ENCODE assay signal across 8 cellular contexts in the genomic region with DNA sequence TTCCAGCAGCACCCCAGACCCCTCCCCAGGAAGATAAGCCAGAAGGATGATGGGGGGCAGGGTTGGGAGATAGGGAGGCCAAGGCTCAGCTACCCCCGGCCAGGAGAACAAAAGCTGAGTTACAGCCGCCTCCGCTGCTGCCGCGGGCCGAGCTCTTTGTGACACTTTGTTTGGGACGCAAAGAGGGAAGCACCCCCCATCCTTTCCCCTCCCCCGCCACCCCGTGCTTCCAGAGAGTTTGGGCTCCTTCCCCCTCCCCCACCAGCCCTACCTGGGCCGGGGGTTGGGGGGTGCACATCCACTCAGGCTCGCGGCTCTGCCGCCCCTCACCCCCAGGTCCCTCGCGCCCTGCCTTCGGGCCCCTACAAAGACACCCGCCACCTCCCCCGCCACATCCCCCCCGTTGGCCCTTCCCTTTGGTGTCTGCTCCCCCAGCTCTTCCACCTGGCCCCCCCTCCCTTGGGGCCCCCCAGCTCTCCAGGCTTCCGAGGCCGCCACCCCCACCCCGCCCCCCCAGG. TPM values are rescaled to one million over a fixed set of nuclear protein-coding genes. Genes with fewer than 3 reads are reported as not detected.
DNase-seq lines count a peak whose midpoint lies in the region; ATAC-seq and TF ChIP-seq lines count a peak whose summit lies in the region.

No MANE protein-coding gene starts in this region.

- intact Hi-C loops in right lobe of liver (cut with DNase I) = loop anchor here in 1 of 2 donors (10.0 kb wide), 1 partner anchor 83 kb away; no protein-coding TSS in a partner anchor

- no peaks in the 10 kb centered on the region for H3K36me3 ChIP-seq in right lobe of liver

- peak overlapping the region; percentile 2 for H3K4me3 ChIP-seq in astrocyte of the spinal cord (ENCODE audit: low read depth, low read length)
- peak overlapping the region in 2 of 3 donors; percentile 26 to 54 for H3K4me3 ChIP-seq in right lobe of liver

- no peak for DNase-seq in activated T-cell treated with anti-CD3 and anti-CD28 coated beads, Interleukin-2, amount 50 U/mL, for 24 hours
- DNase-seq in activated T-cell treated with anti-CD3 and anti-CD28 coated beads, Interleukin-2, amount 50 U/mL, for 48 hours = no peak
- DNase-seq in astrocyte of the spinal cord (ENCODE audit: low read depth, low spot score) (no peak), right lobe of liver (no peak), type B pancreatic cell (ENCODE audit: extremely low spot score, unreplicated experiment) (no peak)
- no peak for DNase-seq in stimulated activated CD8-positive, alpha-beta memory T cell treated with anti-CD3 and anti-CD28 coated beads, Interleukin-4, amount 100 ng/mL, for 48 hours

- H3K27ac ChIP-seq in right lobe of liver = peak overlapping the region in 2 of 3 donors; percentile 33 to 57

- peaks cover 32% of the 10 kb centered on the region for H3K4me1 Mint-ChIP-seq in activated T-cell treated with anti-CD3 and anti-CD28 coated beads, Interleukin-2, amount 50 U/mL, for 24 hours (ENCODE audit: low read depth)
- H3K4me1 Mint-ChIP-seq in type B pancreatic cell (ENCODE audit: unreplicated experiment) = peaks cover 59% of the 10 kb centered on the region

- H3K4me1 ChIP-seq in right lobe of liver = peaks cover 0 to 13% (median 4%) of the 10 kb centered on the region in 4 donors

- H3K27ac Mint-ChIP-seq in activated T-cell treated with anti-CD3 and anti-CD28 coated beads, Interleukin-2, amount 50 U/mL, for 24 hours = peak overlapping the region; percentile 81
- H3K27ac Mint-ChIP-seq in type B pancreatic cell = peak overlapping the region; percentile 95

- ATAC-seq in right lobe of liver (peak; percentile 12 to 34 (median 25)), HG03108 (IDR thresholded peaks at IDR 0.05; ENCODE audit: unreplicated experiment) (no peak), HG03460 (IDR thresholded peaks at IDR 0.05; ENCODE audit: unreplicated experiment) (no peak)

- no peak for TF ChIP-seq POLR2A in right lobe of liver (IDR thresholded peaks at IDR 0.05)

- no CpG with 5 or more reads among the region's 22 CpGs for WGBS in right lobe of liver (ENCODE audit: insufficient coverage, low coverage, low lambda C conversion rate, missing lambda C conversion rate)

- H3K27me3 Mint-ChIP-seq in activated T-cell treated with anti-CD3 and anti-CD28 coated beads, Interleukin-2, amount 50 U/mL, for 24 hours = no peaks in the 10 kb centered on the region
- H3K27me3 Mint-ChIP-seq in type B pancreatic cell = no peaks in the 10 kb centered on the region

- H3K4me3 Mint-ChIP-seq in activated T-cell treated with anti-CD3 and anti-CD28 coated beads, Interleukin-2, amount 50 U/mL, for 24 hours = peak overlapping the region; percentile 73
- peak overlapping the region; percentile 93 for H3K4me3 Mint-ChIP-seq in type B pancreatic cell

- H3K36me3 Mint-ChIP-seq in activated T-cell treated with anti-CD3 and anti-CD28 coated beads, Interleukin-2, amount 50 U/mL, for 24 hours (ENCODE audit: low read depth) = no peaks in the 10 kb centered on the region
- peaks cover 2% of the 10 kb centered on the region for H3K36me3 Mint-ChIP-seq in type B pancreatic cell

- in situ Hi-C loops in astrocyte of the spinal cord (cut with HindIII; ENCODE audit: low sequenced_read_pairs) = no loop called here

- no peak for TF ChIP-seq CTCF in astrocyte of the spinal cord (IDR thresholded peaks at IDR 0.05; ENCODE audit: low read depth, low read length)
- TF ChIP-seq CTCF in right lobe of liver (IDR thresholded peaks at IDR 0.05) = no peak
- no peak for TF ChIP-seq CTCF in type B pancreatic cell (conservative IDR thresholded peaks at IDR 0.05)

- no peaks in the 10 kb centered on the region for H3K9me3 Mint-ChIP-seq in activated T-cell treated with anti-CD3 and anti-CD28 coated beads, Interleukin-2, amount 50 U/mL, for 24 hours
- no peaks in the 10 kb centered on the region for H3K9me3 Mint-ChIP-seq in type B pancreatic cell

- H3K9me3 ChIP-seq in right lobe of liver = no peaks in the 10 kb centered on the region

- H3K27me3 ChIP-seq in right lobe of liver = no peaks in the 10 kb centered on the region

RNA-seq across cellular contexts. Expression of a gene that starts 0.8 kb away (rescaled TPM):
- total RNA-seq in right lobe of liver (10 to 100 TPM in 2 of 6 experiments, 1 to 10 TPM in 4; 6.9 to 20.6 (median 9.3) TPM), type B pancreatic cell (ENCODE audit: low replicate concordance) (47.8 and 58.0 TPM in 2 replicates)

RNA-seq across cellular contexts. Expression of a gene that starts 3.2 kb away (rescaled TPM):
- total RNA-seq in right lobe of liver = 1 to 10 TPM in 1 of 6 experiments, under 1 TPM in 3, not detected in 2; 0.20 to 1.2 (median 0.38) TPM
- 1.8 and 2.9 TPM in 2 replicates for total RNA-seq in type B pancreatic cell (ENCODE audit: low replicate concordance)

RNA-seq across cellular contexts. Expression of a gene that starts 27.6 kb away (rescaled TPM):
- total RNA-seq in right lobe of liver = 10 to 100 TPM; 17.1 to 35.8 (median 25.1) TPM
- total RNA-seq in type B pancreatic cell (ENCODE audit: low replicate concordance) = 10.9 and 65.8 TPM in 2 replicates

RNA-seq across cellular contexts. Expression of a gene that starts 40.1 kb away (rescaled TPM):
- total RNA-seq in right lobe of liver (not detected), type B pancreatic cell (ENCODE audit: low replicate concordance) (not detected in 2 replicates)

RNA-seq across cellular contexts. Expression of a gene that starts 55.5 kb away (rescaled TPM):
- total RNA-seq in right lobe of liver (under 1 TPM in 3 of 6 experiments, not detected in 3; 0.18 to 0.31 (median 0.22) TPM), type B pancreatic cell (ENCODE audit: low replicate concordance) (0.55 TPM in 1 of 2 replicates, not detected in the other)

Comparison
In these comparisons a context has a peak if more than half of its experiments do, and no peak if none do; other contexts are left out.
1. ATAC-seq: peak in right lobe of liver (4 of 4); none in HG03108 (single experiment) and HG03460 (single experiment).